ENCODE assay signal across 9 cellular contexts in the genomic region with DNA sequence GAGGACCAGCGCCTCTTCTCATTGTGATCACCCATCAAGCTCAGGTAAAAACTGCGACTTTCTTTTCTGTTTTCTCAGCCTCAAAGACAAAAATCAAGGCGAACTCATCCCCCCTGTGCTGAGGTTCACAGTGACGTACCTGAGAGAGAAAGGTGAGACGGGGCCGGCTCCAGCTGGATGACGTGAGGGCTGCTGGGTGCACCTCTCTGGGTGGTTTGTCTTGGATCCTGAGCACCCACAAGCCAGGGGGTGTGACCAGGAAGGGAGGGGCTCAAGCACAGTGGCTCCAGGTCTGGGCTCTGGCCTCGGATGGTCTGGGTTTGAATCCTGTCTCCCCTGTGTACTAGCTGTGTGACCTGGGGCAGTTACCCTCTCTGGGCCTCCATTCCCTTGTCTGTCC.
"Had no signal": no experiment of that assay in that cellular context is flagged by ENCODE, and none has a peak within 500 bp of the region (broad histone marks: within the 10 kb centered on the region; RNA-seq: fewer than 3 reads in every experiment).

No MANE protein-coding gene starts in this region.

- H2AFZ ChIP-seq: GM23338 had no signal

- H3K4me1 ChIP-seq: HAP-1 had no signal

- FAIRE-seq: H1, H54, HTR-8/SVneo, K562 had no signal

- H3K4me3 ChIP-seq: GM23338, HAP-1, K562 had no signal

- H3K4me2 ChIP-seq: GM23338 had no signal

- H3K4me3 Mint-ChIP-seq: GM23338, HFFc6 had no signal

- H3K27ac Mint-ChIP-seq: GM23338, HFFc6 had no signal

- H3K36me3 ChIP-seq: HAP-1 had no signal

- DNase-seq: HFFc6, IMR-90 had no signal

- H3K9me3 ChIP-seq: HAP-1 had no signal

- ATAC-seq: GM23338, HCT116, K562 had no signal
